1 cellular context compared by ENCODE assay signal in the genomic region with DNA sequence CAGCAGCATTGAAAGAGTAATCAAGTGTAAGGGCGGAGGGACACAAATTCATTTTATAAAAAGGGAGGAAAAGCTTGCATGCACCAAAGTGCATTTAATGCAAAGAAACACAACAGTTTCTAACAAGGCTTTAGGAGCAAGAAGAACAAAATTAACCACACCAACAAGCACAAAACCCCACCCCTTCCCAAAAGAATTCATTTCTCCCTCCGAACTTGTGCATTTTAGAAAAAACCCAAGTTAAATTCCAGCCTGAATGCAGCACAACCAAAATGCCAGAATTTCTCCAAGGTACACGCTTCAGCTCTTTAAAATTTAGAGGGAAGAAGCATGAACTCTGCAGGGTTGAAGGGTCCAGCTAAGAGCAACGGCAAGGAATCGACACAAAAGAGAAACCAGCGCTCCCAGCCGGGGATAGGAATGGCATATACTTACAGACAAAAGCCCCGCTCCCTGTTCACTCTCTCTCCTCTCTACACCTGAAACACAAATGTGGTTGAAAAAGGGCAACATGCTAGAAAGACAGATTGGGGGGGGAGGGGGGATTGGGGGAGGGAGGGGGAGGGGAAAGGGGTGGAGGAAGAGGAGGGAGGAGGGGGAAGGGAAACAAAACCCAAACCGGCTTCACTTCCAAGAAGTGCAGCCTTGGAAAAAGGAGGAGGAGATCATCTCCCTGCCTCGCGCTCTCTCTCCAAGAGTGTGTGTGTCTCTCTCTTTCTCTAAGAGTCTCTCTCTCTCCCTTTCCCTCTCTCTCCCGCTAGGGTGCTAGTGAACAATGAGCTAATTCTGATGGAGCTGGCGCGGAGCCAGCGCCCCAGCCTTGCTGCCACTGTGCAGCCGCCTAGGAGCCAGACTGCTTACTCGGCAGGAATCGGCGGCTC.
TF ChIP-seq lines count a peak whose summit lies in the region.

A gene with protein sequence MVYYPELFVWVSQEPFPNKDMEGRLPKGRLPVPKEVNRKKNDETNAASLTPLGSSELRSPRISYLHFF (minus strand): TSS at position 494 of the 881 bp plus-strand sequence. CDS start 1,422 bp downstream, outside the sequence.

TF ChIP-seq in GM12878, 131 proteins besides CTCF, POLR2A, EP300 and RAD21 (continued from another document and continues in another):
- TF ChIP-seq NFIC (IDR thresholded peaks at IDR 0.05; ENCODE audit: low read depth, low read length) = no peak
- TF ChIP-seq, protein P1, sequence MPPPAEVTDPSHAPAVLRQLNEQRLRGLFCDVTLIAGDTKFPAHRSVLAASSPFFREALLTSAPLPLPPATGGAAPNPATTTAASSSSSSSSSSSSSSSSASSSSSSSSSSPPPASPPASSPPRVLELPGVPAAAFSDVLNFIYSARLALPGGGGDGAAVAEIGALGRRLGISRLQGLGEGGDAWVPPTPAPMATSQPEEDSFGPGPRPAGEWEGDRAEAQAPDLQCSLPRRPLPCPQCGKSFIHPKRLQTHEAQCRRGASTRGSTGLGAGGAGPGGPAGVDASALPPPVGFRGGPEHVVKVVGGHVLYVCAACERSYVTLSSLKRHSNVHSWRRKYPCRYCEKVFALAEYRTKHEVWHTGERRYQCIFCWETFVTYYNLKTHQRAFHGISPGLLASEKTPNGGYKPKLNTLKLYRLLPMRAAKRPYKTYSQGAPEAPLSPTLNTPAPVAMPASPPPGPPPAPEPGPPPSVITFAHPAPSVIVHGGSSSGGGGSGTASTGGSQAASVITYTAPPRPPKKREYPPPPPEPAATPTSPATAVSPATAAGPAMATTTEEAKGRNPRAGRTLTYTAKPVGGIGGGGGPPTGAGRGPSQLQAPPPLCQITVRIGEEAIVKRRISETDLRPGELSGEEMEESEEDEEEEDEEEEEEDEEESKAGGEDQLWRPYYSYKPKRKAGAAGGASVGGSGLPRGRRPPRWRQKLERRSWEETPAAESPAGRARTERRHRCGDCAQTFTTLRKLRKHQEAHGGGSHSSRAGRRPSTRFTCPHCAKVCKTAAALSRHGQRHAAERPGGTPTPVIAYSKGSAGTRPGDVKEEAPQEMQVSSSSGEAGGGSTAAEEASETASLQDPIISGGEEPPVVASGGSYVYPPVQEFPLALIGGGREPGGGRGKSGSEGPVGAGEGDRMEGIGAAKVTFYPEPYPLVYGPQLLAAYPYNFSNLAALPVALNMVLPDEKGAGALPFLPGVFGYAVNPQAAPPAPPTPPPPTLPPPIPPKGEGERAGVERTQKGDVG (CRISPR knock-in tag; IDR thresholded peaks at IDR 0.05) = no peak
- TF ChIP-seq ZNF207 (IDR thresholded peaks at IDR 0.05; ENCODE audit: borderline replicate concordance) = no peak
- TF ChIP-seq IKZF1 (conservative IDR thresholded peaks at IDR 0.05) = no peak; the same call in 1 of the 2 replicates
- no peak for TF ChIP-seq FOXK2 (IDR thresholded peaks at IDR 0.05)
- TF ChIP-seq ESRRA (IDR thresholded peaks at IDR 0.05; ENCODE audit: low read length) = no peak
- no peak for TF ChIP-seq BRCA1 (IDR thresholded peaks at IDR 0.05; ENCODE audit: low read depth, low read length)
- no peak for TF ChIP-seq PML (IDR thresholded peaks at IDR 0.05; ENCODE audit: low read length)
- TF ChIP-seq MTA3 (IDR thresholded peaks at IDR 0.05; ENCODE audit: borderline replicate concordance, low read length) = peak; percentile 19; the same call in 1 of the 2 replicates
- TF ChIP-seq MEF2A (IDR thresholded peaks at IDR 0.05; ENCODE audit: insufficient read depth, low read depth, low read length) = no peak
- TF ChIP-seq, protein P2, sequence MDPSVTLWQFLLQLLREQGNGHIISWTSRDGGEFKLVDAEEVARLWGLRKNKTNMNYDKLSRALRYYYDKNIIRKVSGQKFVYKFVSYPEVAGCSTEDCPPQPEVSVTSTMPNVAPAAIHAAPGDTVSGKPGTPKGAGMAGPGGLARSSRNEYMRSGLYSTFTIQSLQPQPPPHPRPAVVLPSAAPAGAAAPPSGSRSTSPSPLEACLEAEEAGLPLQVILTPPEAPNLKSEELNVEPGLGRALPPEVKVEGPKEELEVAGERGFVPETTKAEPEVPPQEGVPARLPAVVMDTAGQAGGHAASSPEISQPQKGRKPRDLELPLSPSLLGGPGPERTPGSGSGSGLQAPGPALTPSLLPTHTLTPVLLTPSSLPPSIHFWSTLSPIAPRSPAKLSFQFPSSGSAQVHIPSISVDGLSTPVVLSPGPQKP (IDR thresholded peaks at IDR 0.05; ENCODE audit: low read depth, low read length) = no peak
- TF ChIP-seq, protein P3, sequence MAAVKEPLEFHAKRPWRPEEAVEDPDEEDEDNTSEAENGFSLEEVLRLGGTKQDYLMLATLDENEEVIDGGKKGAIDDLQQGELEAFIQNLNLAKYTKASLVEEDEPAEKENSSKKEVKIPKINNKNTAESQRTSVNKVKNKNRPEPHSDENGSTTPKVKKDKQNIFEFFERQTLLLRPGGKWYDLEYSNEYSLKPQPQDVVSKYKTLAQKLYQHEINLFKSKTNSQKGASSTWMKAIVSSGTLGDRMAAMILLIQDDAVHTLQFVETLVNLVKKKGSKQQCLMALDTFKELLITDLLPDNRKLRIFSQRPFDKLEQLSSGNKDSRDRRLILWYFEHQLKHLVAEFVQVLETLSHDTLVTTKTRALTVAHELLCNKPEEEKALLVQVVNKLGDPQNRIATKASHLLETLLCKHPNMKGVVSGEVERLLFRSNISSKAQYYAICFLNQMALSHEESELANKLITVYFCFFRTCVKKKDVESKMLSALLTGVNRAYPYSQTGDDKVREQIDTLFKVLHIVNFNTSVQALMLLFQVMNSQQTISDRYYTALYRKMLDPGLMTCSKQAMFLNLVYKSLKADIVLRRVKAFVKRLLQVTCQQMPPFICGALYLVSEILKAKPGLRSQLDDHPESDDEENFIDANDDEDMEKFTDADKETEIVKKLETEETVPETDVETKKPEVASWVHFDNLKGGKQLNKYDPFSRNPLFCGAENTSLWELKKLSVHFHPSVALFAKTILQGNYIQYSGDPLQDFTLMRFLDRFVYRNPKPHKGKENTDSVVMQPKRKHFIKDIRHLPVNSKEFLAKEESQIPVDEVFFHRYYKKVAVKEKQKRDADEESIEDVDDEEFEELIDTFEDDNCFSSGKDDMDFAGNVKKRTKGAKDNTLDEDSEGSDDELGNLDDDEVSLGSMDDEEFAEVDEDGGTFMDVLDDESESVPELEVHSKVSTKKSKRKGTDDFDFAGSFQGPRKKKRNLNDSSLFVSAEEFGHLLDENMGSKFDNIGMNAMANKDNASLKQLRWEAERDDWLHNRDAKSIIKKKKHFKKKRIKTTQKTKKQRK (IDR thresholded peaks at IDR 0.05; ENCODE audit: low read depth, low read length) = no peak
- TF ChIP-seq STAT3 (IDR thresholded peaks at IDR 0.05; ENCODE audit: low read depth, low read length) = no peak
- no peak for TF ChIP-seq SIX5 (IDR thresholded peaks at IDR 0.05; ENCODE audit: low read depth, low read length, severe bottlenecking)
- TF ChIP-seq SMAD1 (IDR thresholded peaks at IDR 0.05; ENCODE audit: low read depth, partially characterized antibody) = peak; percentile 94
- no peak for TF ChIP-seq TBL1XR1 (IDR thresholded peaks at IDR 0.05; ENCODE audit: low read depth, low read length)
- TF ChIP-seq EED (IDR thresholded peaks at IDR 0.05; ENCODE audit: low read depth) = peak; percentile 84
- 0 out of 2 replicates have a peak, but pooled peaks have one; percentile 43 for TF ChIP-seq SMAD5 (IDR thresholded peaks at IDR 0.05; ENCODE audit: low read depth)
- TF ChIP-seq CBX3 (IDR thresholded peaks at IDR 0.05; ENCODE audit: borderline replicate concordance, low read depth) = no peak
- TF ChIP-seq EZH2 (IDR thresholded peaks at IDR 0.05; ENCODE audit: borderline replicate concordance, control insufficient read depth, low read depth, low read length) = no peak
- TF ChIP-seq MEF2B (IDR thresholded peaks at IDR 0.05; ENCODE audit: partially characterized antibody, poor library complexity, severe bottlenecking) = no peak
- peak; percentile 66 to 76; a peak in 3 of 4 replicates for TF ChIP-seq IKZF2 (IDR thresholded peaks at IDR 0.05)
- no peak for TF ChIP-seq KAT2A (conservative IDR thresholded peaks at IDR 0.05; ENCODE audit: control insufficient read depth, low read depth, low read length)
- 0 out of 2 replicates have a peak, but pooled peaks have one; percentile 6 for TF ChIP-seq CREB1 (IDR thresholded peaks at IDR 0.05; ENCODE audit: low read depth)
- no peak for TF ChIP-seq GABPA (IDR thresholded peaks at IDR 0.05; ENCODE audit: low read depth)
- no peak for TF ChIP-seq WRNIP1 (IDR thresholded peaks at IDR 0.05; ENCODE audit: borderline replicate concordance, low read depth, low read length)
- TF ChIP-seq, protein P4, sequence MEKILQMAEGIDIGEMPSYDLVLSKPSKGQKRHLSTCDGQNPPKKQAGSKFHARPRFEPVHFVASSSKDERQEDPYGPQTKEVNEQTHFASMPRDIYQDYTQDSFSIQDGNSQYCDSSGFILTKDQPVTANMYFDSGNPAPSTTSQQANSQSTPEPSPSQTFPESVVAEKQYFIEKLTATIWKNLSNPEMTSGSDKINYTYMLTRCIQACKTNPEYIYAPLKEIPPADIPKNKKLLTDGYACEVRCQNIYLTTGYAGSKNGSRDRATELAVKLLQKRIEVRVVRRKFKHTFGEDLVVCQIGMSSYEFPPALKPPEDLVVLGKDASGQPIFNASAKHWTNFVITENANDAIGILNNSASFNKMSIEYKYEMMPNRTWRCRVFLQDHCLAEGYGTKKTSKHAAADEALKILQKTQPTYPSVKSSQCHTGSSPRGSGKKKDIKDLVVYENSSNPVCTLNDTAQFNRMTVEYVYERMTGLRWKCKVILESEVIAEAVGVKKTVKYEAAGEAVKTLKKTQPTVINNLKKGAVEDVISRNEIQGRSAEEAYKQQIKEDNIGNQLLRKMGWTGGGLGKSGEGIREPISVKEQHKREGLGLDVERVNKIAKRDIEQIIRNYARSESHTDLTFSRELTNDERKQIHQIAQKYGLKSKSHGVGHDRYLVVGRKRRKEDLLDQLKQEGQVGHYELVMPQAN (conservative IDR thresholded peaks at IDR 0.05) = peak; percentile 37; the same call in 1 of the 2 replicates
- TF ChIP-seq, protein P5, sequence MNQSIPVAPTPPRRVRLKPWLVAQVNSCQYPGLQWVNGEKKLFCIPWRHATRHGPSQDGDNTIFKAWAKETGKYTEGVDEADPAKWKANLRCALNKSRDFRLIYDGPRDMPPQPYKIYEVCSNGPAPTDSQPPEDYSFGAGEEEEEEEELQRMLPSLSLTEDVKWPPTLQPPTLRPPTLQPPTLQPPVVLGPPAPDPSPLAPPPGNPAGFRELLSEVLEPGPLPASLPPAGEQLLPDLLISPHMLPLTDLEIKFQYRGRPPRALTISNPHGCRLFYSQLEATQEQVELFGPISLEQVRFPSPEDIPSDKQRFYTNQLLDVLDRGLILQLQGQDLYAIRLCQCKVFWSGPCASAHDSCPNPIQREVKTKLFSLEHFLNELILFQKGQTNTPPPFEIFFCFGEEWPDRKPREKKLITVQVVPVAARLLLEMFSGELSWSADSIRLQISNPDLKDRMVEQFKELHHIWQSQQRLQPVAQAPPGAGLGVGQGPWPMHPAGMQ (IDR thresholded peaks at IDR 0.05; ENCODE audit: borderline replicate concordance) = no peak
- TF ChIP-seq ZSCAN29 (IDR thresholded peaks at IDR 0.05) = 0 out of 2 replicates have a peak, but pooled peaks have one; percentile 30
- no peak for TF ChIP-seq SRF (IDR thresholded peaks at IDR 0.05; ENCODE audit: low read depth in 2 of 2, low read length in 2 of 2)
- TF ChIP-seq MYC (IDR thresholded peaks at IDR 0.05; ENCODE audit: insufficient read depth, insufficient read length, insufficient replicate concordance, low read length, severe bottlenecking) = no peak
- TF ChIP-seq PAX8 (IDR thresholded peaks at IDR 0.05) = no peak
- TF ChIP-seq ZNF274 (IDR thresholded peaks at IDR 0.05; ENCODE audit: insufficient read depth, insufficient read length) = no peak
- TF ChIP-seq TCF3 (IDR thresholded peaks at IDR 0.05; ENCODE audit: borderline replicate concordance, insufficient read depth, low read depth, low read length) = no peak
- TF ChIP-seq KLF5 (IDR thresholded peaks at IDR 0.05; ENCODE audit: partially characterized antibody) = peak; percentile 27
- TF ChIP-seq CBFB (IDR thresholded peaks at IDR 0.05; ENCODE audit: low read depth) = 0 out of 2 replicates have a peak, but pooled peaks have one; percentile 24
- TF ChIP-seq NFXL1 (IDR thresholded peaks at IDR 0.05; ENCODE audit: borderline replicate concordance) = no peak
- TF ChIP-seq, protein P6, sequence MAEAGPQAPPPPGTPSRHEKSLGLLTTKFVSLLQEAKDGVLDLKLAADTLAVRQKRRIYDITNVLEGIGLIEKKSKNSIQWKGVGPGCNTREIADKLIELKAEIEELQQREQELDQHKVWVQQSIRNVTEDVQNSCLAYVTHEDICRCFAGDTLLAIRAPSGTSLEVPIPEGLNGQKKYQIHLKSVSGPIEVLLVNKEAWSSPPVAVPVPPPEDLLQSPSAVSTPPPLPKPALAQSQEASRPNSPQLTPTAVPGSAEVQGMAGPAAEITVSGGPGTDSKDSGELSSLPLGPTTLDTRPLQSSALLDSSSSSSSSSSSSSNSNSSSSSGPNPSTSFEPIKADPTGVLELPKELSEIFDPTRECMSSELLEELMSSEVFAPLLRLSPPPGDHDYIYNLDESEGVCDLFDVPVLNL (IDR thresholded peaks at IDR 0.05; ENCODE audit: low read depth, low read length) = no peak
- peak; percentile 14; the same call in 1 of the 2 replicates for TF ChIP-seq RCOR1 (conservative IDR thresholded peaks at IDR 0.05; ENCODE audit: low read depth, low read length)
- peak; percentile 28 for TF ChIP-seq ZZZ3 (IDR thresholded peaks at IDR 0.05; ENCODE audit: control insufficient read depth, insufficient read length, low read depth)
